16 cellular contexts compared by ENCODE assay signal in genomic region chr14:59022144-59022543, GRCh38.
DNase-seq lines count a peak whose midpoint lies in the region; ATAC-seq and TF ChIP-seq lines count a peak whose summit lies in the region.
"Had no signal": no experiment of that assay in that cellular context is flagged by ENCODE, and none has a peak within 500 bp of the region (broad histone marks: within the 10 kb centered on the region; RNA-seq: fewer than 3 reads in every experiment).

No MANE protein-coding gene starts in this region.

- no peaks in the 10 kb centered on the region for H3K9me3 ChIP-seq in esophagus squamous epithelium
- no peaks in the 10 kb centered on the region for H3K9me3 ChIP-seq in trophoblast cell (ENCODE audit: insufficient read depth, low read depth, low read length)
- H3K9me3 ChIP-seq: gastroesophageal sphincter had no signal

- no peak overlapping the region for H4K8ac ChIP-seq in trophoblast cell (ENCODE audit: low read depth, low read length)

- DNase-seq in DMS53 (lab: John Stamatoyannopoulos, UW) (peak; percentile 6), DMS53 treated with DMSO at 0.1 percent for 48 hours (lab: John Stamatoyannopoulos, UW; ENCODE audit: unreplicated experiment) (no peak), HFFc6 (no peak), SW480 (ENCODE audit: low spot score) (peak; percentile 11), left lobe of liver (ENCODE audit: low spot score) (no peak), esophagus squamous epithelium (lab: John Stamatoyannopoulos, UW) (no peak), trophoblast cell (no peak)
- DNase-seq: activated CD4-positive, alpha-beta memory T cell treated with anti-CD3 and anti-CD28 coated beads, Interleukin-2, amount 10 ng/mL, durations not matched to agents 7 days and 5 days; activated naive CD4-positive, alpha-beta T cell treated with Interleukin-2 at 50 U/mL for 16 hours; DMS79; left ventricle myocardium superior; NCI-H226 had no signal

- intact Hi-C loops in esophagus squamous epithelium (cut with DNase I) = no loop called here

- H2BK120ac ChIP-seq in trophoblast cell (ENCODE audit: insufficient read depth, low read length, poor library complexity) = no peak overlapping the region

- H3K14ac ChIP-seq in trophoblast cell (ENCODE audit: low read length) = no peak overlapping the region

- H4K12ac ChIP-seq in trophoblast cell (ENCODE audit: low read depth, low read length) = no peak overlapping the region

- H3K4me1 Mint-ChIP-seq in HFFc6 (ENCODE audit: low read depth) = peaks cover 18% of the 10 kb centered on the region
- H3K4me1 Mint-ChIP-seq: activated CD4-positive, alpha-beta memory T cell treated with anti-CD3 and anti-CD28 coated beads, Interleukin-2, amount 10 ng/mL, durations not matched to agents 7 days and 5 days; stimulated activated memory B cell treated with anti-CD40 and anti-IgM and Interleukin-4, amounts not matched to agents 10 μg/mL and 1 μg/mL and 100 μg/mL, for 72 hours had no signal

- no peaks in the 10 kb centered on the region for H3K79me2 ChIP-seq in trophoblast cell (ENCODE audit: control insufficient read depth, insufficient read depth, low read length, poor library complexity)

- no peak overlapping the region for H3K4me2 ChIP-seq in trophoblast cell (ENCODE audit: low read length)

- H3K9ac ChIP-seq in trophoblast cell (ENCODE audit: low read length) = no peak overlapping the region

- TF ChIP-seq CTCF in HFFc6 (IDR thresholded peaks at IDR 0.05) = peak; percentile 52; the same call in 1 of the 2 replicates
- peak in 1 of 6 experiments; percentile 25 for TF ChIP-seq CTCF in esophagus squamous epithelium (IDR thresholded peaks at IDR 0.05)

- H3K27ac ChIP-seq in esophagus squamous epithelium (no peak overlapping the region), trophoblast cell (ENCODE audit: low read depth, low read length) (no peak overlapping the region)
- H3K27ac ChIP-seq: coronary artery, gastroesophageal sphincter had no signal

- H3K27ac Mint-ChIP-seq in HFFc6 = no peak overlapping the region
- H3K27ac Mint-ChIP-seq: activated CD4-positive, alpha-beta memory T cell treated with anti-CD3 and anti-CD28 coated beads, Interleukin-2, amount 10 ng/mL, durations not matched to agents 7 days and 5 days; stimulated activated memory B cell treated with anti-CD40 and anti-IgM and Interleukin-4, amounts not matched to agents 10 μg/mL and 1 μg/mL and 100 μg/mL, for 72 hours had no signal

- no peak overlapping the region for H4K91ac ChIP-seq in trophoblast cell (ENCODE audit: low read depth, low read length)

- H2BK12ac ChIP-seq in trophoblast cell (ENCODE audit: low read length) = no peak overlapping the region

- H3K4me1 ChIP-seq in esophagus squamous epithelium (no peaks in the 10 kb centered on the region), trophoblast cell (ENCODE audit: control insufficient read depth in 1 of 2, insufficient read depth in 2 of 2, low read length in 2 of 2) (no peaks in the 10 kb centered on the region)
- H3K4me1 ChIP-seq: gastroesophageal sphincter had no signal

- 62 to 81% methylated on average over 4 of the region's 4 CpGs for WGBS in esophagus squamous epithelium, 2 donors
- WGBS in trophoblast cell (ENCODE audit: extremely low coverage, insufficient coverage, insufficient read length) = no CpG with 5 or more reads among the region's 4 CpGs

- H3K23ac ChIP-seq in trophoblast cell (ENCODE audit: low read length) = no peak overlapping the region

- peaks cover 6% of the 10 kb centered on the region for H3K36me3 Mint-ChIP-seq in HFFc6 (ENCODE audit: low read depth)
- H3K36me3 Mint-ChIP-seq: stimulated activated memory B cell treated with anti-CD40 and anti-IgM and Interleukin-4, amounts not matched to agents 10 μg/mL and 1 μg/mL and 100 μg/mL, for 72 hours had no signal

- H3K27me3 ChIP-seq in esophagus squamous epithelium (no peaks in the 10 kb centered on the region), trophoblast cell (ENCODE audit: insufficient read depth, low read length) (no peaks in the 10 kb centered on the region)
- H3K27me3 ChIP-seq: gastroesophageal sphincter had no signal

- H3K4me3 ChIP-seq in esophagus squamous epithelium = no peak overlapping the region
- no peak overlapping the region for H3K4me3 ChIP-seq in trophoblast cell (ENCODE audit: low read depth, low read length)
- H3K4me3 ChIP-seq: coronary artery, gastroesophageal sphincter had no signal

- no peak overlapping the region for H3K18ac ChIP-seq in trophoblast cell (ENCODE audit: low read length)

- H3K9me3 Mint-ChIP-seq in HFFc6 = 0 out of 2 replicates have a peak, but pooled peaks cover 5% of the 10 kb centered on the region
- H3K9me3 Mint-ChIP-seq: activated CD4-positive, alpha-beta memory T cell treated with anti-CD3 and anti-CD28 coated beads, Interleukin-2, amount 10 ng/mL, durations not matched to agents 7 days and 5 days; stimulated activated memory B cell treated with anti-CD40 and anti-IgM and Interleukin-4, amounts not matched to agents 10 μg/mL and 1 μg/mL and 100 μg/mL, for 72 hours had no signal

- ATAC-seq in left lobe of liver (peak; percentile 52), HG03442 (IDR thresholded peaks at IDR 0.05; ENCODE audit: unreplicated experiment) (no peak)
- ATAC-seq: gastroesophageal sphincter; left ventricle myocardium superior; stimulated activated memory B cell treated with anti-CD40 and anti-IgM and Interleukin-4, amounts not matched to agents 10 μg/mL and 1 μg/mL and 100 μg/mL, for 72 hours had no signal

- no peak overlapping the region for H2AK5ac ChIP-seq in trophoblast cell (ENCODE audit: low read length)

- TF ChIP-seq POLR2A in esophagus squamous epithelium (IDR thresholded peaks at IDR 0.05) = no peak

- no peak overlapping the region for H3K4ac ChIP-seq in trophoblast cell (ENCODE audit: low read depth, low read length)

- no peak overlapping the region for H2AFZ ChIP-seq in trophoblast cell (ENCODE audit: insufficient read depth, low read length, poor library complexity)

- no peak overlapping the region for H3K4me3 Mint-ChIP-seq in HFFc6
- H3K4me3 Mint-ChIP-seq: activated CD4-positive, alpha-beta memory T cell treated with anti-CD3 and anti-CD28 coated beads, Interleukin-2, amount 10 ng/mL, durations not matched to agents 7 days and 5 days; stimulated activated memory B cell treated with anti-CD40 and anti-IgM and Interleukin-4, amounts not matched to agents 10 μg/mL and 1 μg/mL and 100 μg/mL, for 72 hours had no signal

- H3K36me3 ChIP-seq in esophagus squamous epithelium (no peaks in the 10 kb centered on the region), trophoblast cell (ENCODE audit: control insufficient read depth in 1 of 2, insufficient read depth in 2 of 2, low read length in 2 of 2) (no peaks in the 10 kb centered on the region)
- H3K36me3 ChIP-seq: gastroesophageal sphincter had no signal

- H2BK5ac ChIP-seq in trophoblast cell (ENCODE audit: low read depth, low read length, poor library complexity) = no peak overlapping the region

- no peaks in the 10 kb centered on the region for H3K27me3 Mint-ChIP-seq in HFFc6 (ENCODE audit: insufficient read depth)
- H3K27me3 Mint-ChIP-seq: stimulated activated memory B cell treated with anti-CD40 and anti-IgM and Interleukin-4, amounts not matched to agents 10 μg/mL and 1 μg/mL and 100 μg/mL, for 72 hours had no signal

- no peaks in the 10 kb centered on the region for H3K79me1 ChIP-seq in trophoblast cell (ENCODE audit: low read length)

Comparison
In these comparisons a context has a peak if more than half of its experiments do, and no peak if none do; other contexts are left out.
1. DNase-seq: peak in DMS53 (single experiment) and SW480 (single experiment); none in DMS53 treated with DMSO at 0.1 percent for 48 hours (single experiment), HFFc6 (single experiment), left lobe of liver (single experiment), esophagus squamous epithelium (single experiment) and trophoblast cell (0 of 2).